In genomic region chr5:6582507-6583048, GRCh38 we compare ENCODE assay signal across 10 cellular contexts. TPM values are rescaled to one million over a fixed set of nuclear protein-coding genes. Genes with fewer than 3 reads are reported as not detected.
DNase-seq lines count a peak whose midpoint lies in the region; ATAC-seq, FAIRE-seq and TF ChIP-seq lines count a peak whose summit lies in the region.
"Had no signal": no experiment of that assay in that cellular context is flagged by ENCODE, and none has a peak within 500 bp of the region (broad histone marks: within the 10 kb centered on the region; RNA-seq: fewer than 3 reads in every experiment).

No MANE protein-coding gene starts in this region.

- ATAC-seq in heart right ventricle = peak in 4 of 8 donors; percentile 3 to 24 (median 14)
- no peak for ATAC-seq in HG03439 (IDR thresholded peaks at IDR 0.05; ENCODE audit: unreplicated experiment)

- no peak for TF ChIP-seq POLR2A in prostate gland (IDR thresholded peaks at IDR 0.05)
- no peak for TF ChIP-seq POLR2A in H54 (IDR thresholded peaks at IDR 0.05; ENCODE audit: low read depth, low read length)

- FAIRE-seq in H54 (lab: Jason Lieb, UNC) = no peak

- intact Hi-C loops in heart right ventricle (cut with DNase I) = loop anchor here in 2 of 10 donors (5.0 to 10.0 kb wide), 2 partner anchors 1088 to 1090 kb away; no protein-coding TSS in a partner anchor
- intact Hi-C loops in prostate gland (cut with DNase I) = no loop called here

- H3K36me3 ChIP-seq in heart right ventricle = no peaks in the 10 kb centered on the region
- H3K36me3 ChIP-seq in prostate gland = no peaks in the 10 kb centered on the region

- WGBS in heart right ventricle, 2 donors = 45 to 47% methylated on average over 30 of the region's 30 CpGs
- 48% methylated on average over 30 of the region's 30 CpGs for WGBS in prostate gland

- H3K4me1 ChIP-seq in heart right ventricle (peaks cover 0 to 15% (median 4%) of the 10 kb centered on the region in 9 donors), prostate gland (replicated peaks) (no peaks in the 10 kb centered on the region)

- peak; percentile 53 for DNase-seq in COLO668 (lab: John Stamatoyannopoulos, UW; ENCODE audit: unreplicated experiment)
- peak; percentile 53 for DNase-seq in NCI-H69 (lab: John Stamatoyannopoulos, UW)
- no peak for DNase-seq in heart right ventricle
- DNase-seq in prostate gland (ENCODE audit: low spot score) = no peak
- DNase-seq in midbrain (lab: John Stamatoyannopoulos, UW) = no peak
- DNase-seq in NOMO-1 treated with dmso at 0.1 percent for 144 hours (lab: John Stamatoyannopoulos, UW; ENCODE audit: unreplicated experiment) = no peak
- no peak for DNase-seq in H54 (ENCODE audit: insufficient read length, low spot score)
- DNase-seq: Kasumi-1; stimulated activated naive CD4-positive, alpha-beta T cell treated with Interleukin-2 at 50 U/mL for 16 hours had no signal

- H3K9me3 ChIP-seq in heart right ventricle = peaks cover 0 to 3% (median 0%) of the 10 kb centered on the region in 11 donors
- H3K9me3 ChIP-seq in prostate gland = no peaks in the 10 kb centered on the region

- H3K4me3 ChIP-seq in heart right ventricle (peak overlapping the region in 9 of 10 donors; percentile 21 to 62 (median 51)), prostate gland (peak overlapping the region; percentile 29 to 38)

- H3K27ac ChIP-seq in heart right ventricle = no peak overlapping the region
- H3K27ac ChIP-seq in prostate gland = no peak overlapping the region

- TF ChIP-seq CTCF in heart right ventricle (IDR thresholded peaks at IDR 0.05) (no peak), prostate gland (IDR thresholded peaks at IDR 0.05) (no peak)

- H3K27me3 ChIP-seq in heart right ventricle = peaks cover 0 to 46% (median 21%) of the 10 kb centered on the region in 7 donors
- no peaks in the 10 kb centered on the region for H3K27me3 ChIP-seq in prostate gland (replicated peaks; ENCODE audit: insufficient read depth)

RNA-seq across cellular contexts. Expression of gene NSUN2, which starts 50.3 kb away (rescaled TPM):
- total RNA-seq in heart right ventricle = 10 to 100 TPM; 30.0 to 42.6 (median 36.1) TPM
- 10 to 100 TPM; 27.9 to 31.5 TPM for polyA plus RNA-seq in heart right ventricle
- 10 to 100 TPM; 40.8 to 54.5 TPM for total RNA-seq in prostate gland

RNA-seq across cellular contexts. Expression of gene SRD5A1, which starts 50.7 kb away (rescaled TPM):
- total RNA-seq in heart right ventricle = 1 to 10 TPM; 2.1 to 5.5 (median 3.2) TPM
- 1 to 10 TPM; 1.0 to 2.6 TPM for polyA plus RNA-seq in heart right ventricle
- 10 to 100 TPM in 1 of 2 donors, 1 to 10 TPM in 1; 9.4 to 29.3 TPM for total RNA-seq in prostate gland

Comparison
In these comparisons a context has a peak if more than half of its experiments do, and no peak if none do; other contexts are left out.
1. DNase-seq: peak in COLO668 (single experiment) and NCI-H69 (single experiment); none in heart right ventricle (0 of 2), prostate gland (single experiment), midbrain (single experiment), NOMO-1 treated with dmso at 0.1 percent for 144 hours (single experiment) and H54 (single experiment).